9 cellular contexts compared by ENCODE assay signal in genomic region chr4:87839309-87839946, GRCh38. TPM values are rescaled to one million over a fixed set of nuclear protein-coding genes. Genes with fewer than 3 reads are reported as not detected.
A peak's percentile ranks its signal among the peaks of the same experiment; 100 is the strongest.
DNase-seq lines count a peak whose midpoint lies in the region; ATAC-seq and TF ChIP-seq lines count a peak whose summit lies in the region.
"Had no signal": no experiment of that assay in that cellular context is flagged by ENCODE, and none has a peak within 500 bp of the region (broad histone marks: within the 10 kb centered on the region; RNA-seq: fewer than 3 reads in every experiment).

No MANE protein-coding gene starts in this region.

- ATAC-seq in GM19043 (IDR thresholded peaks at IDR 0.05; ENCODE audit: low read depth, unreplicated experiment) (peak; percentile 77), thoracic aorta (ENCODE audit: insufficient number of reproducible peaks, low FRiP score, low read depth) (no peak), HG02970 (IDR thresholded peaks at IDR 0.05; ENCODE audit: low FRiP score, unreplicated experiment) (no peak)

- in situ Hi-C loops in astrocyte of the cerebellum (cut with HindIII; ENCODE audit: low sequenced_read_pairs): loop anchor here (25.0 kb wide), 1 partner anchor 302 kb away; the partner anchor contains the start of gene SPARCL1

- H3K4me1 ChIP-seq in thoracic aorta (ENCODE audit: control insufficient read depth in 1 of 2, low read depth in 2 of 2): peaks cover 3 to 19% of the 10 kb centered on the region in 2 donors

- H3K27ac ChIP-seq in thoracic aorta: no peak overlapping the region

- no peaks in the 10 kb centered on the region for H3K27me3 ChIP-seq in thoracic aorta (replicated peaks; ENCODE audit: insufficient read depth)

- no peaks in the 10 kb centered on the region for H3K36me3 ChIP-seq in thoracic aorta

- no peaks in the 10 kb centered on the region for H3K9me3 ChIP-seq in thoracic aorta

- DNase-seq in COR-L47 (lab: John Stamatoyannopoulos, UW): peak; percentile 13
- DNase-seq in LoVo (ENCODE audit: low spot score): peak; percentile 54
- peak; percentile 12 for DNase-seq in astrocyte of the cerebellum (ENCODE audit: low read depth)
- DNase-seq in iPS-NIHi11 (ENCODE audit: low spot score): peak; percentile 51
- no peak for DNase-seq in thoracic aorta (ENCODE audit: low spot score)
- no peak for DNase-seq in stimulated activated naive CD4-positive, alpha-beta T cell treated with Interleukin-2 at 50 U/mL for 16 hours (lab: John Stamatoyannopoulos, UW)
- DNase-seq: T-cell had no signal

- H3K4me3 ChIP-seq in astrocyte of the cerebellum (ENCODE audit: low read depth, low read length) (no peak overlapping the region), thoracic aorta (no peak overlapping the region)

- peak; percentile 77 for TF ChIP-seq CTCF in astrocyte of the cerebellum (IDR thresholded peaks at IDR 0.05; ENCODE audit: low read depth, low read length, missing control alignments)
- TF ChIP-seq CTCF in thoracic aorta (IDR thresholded peaks at IDR 0.05): peak; percentile 80

RNA-seq across cellular contexts. Expression of gene MEPE, which starts 6.7 kb away (rescaled TPM):
- not detected for total RNA-seq in thoracic aorta
- total RNA-seq: T-cell had no signal

RNA-seq across cellular contexts. Expression of gene IBSP, which starts 40.1 kb away (rescaled TPM):
- total RNA-seq in thoracic aorta: not detected
- total RNA-seq: T-cell had no signal

Comparison
In these comparisons a context has a peak if more than half of its experiments do, and no peak if none do; other contexts are left out.
1. DNase-seq: peak in COR-L47 (single experiment), LoVo (single experiment), astrocyte of the cerebellum (single experiment) and iPS-NIHi11 (single experiment); none in thoracic aorta (single experiment) and stimulated activated naive CD4-positive, alpha-beta T cell treated with Interleukin-2 at 50 U/mL for 16 hours (single experiment).